8 cellular contexts compared by ENCODE assay signal in genomic region chr6:27867051-27867940, GRCh38. TPM values are rescaled to one million over a fixed set of nuclear protein-coding genes. Genes with fewer than 3 reads are reported as not detected.
DNase-seq lines count a peak whose midpoint lies in the region; ATAC-seq and TF ChIP-seq lines count a peak whose summit lies in the region.

No MANE protein-coding gene starts in this region.

- no peaks in the 10 kb centered on the region for H3K36me3 Mint-ChIP-seq in CD14-positive monocyte
- H3K36me3 Mint-ChIP-seq in brain = peaks cover 8% of the 10 kb centered on the region

- peak; percentile 58 for DNase-seq in CD14-positive monocyte (ENCODE audit: low spot score)
- DNase-seq in NB4 (ENCODE audit: low read depth) = peak; percentile 97
- peak; percentile 52 for DNase-seq in T-helper 9 cell
- peak; percentile 70 for DNase-seq in iPS-NIHi7 (ENCODE audit: extremely low spot score)
- DNase-seq in stimulated activated CD4-positive, alpha-beta T cell treated with anti-CD3 and anti-CD28 coated beads, Interleukin-12 subunit alpha, Interleukin-12 subunit beta, amount 100 ng/mL, for 24 hours (ENCODE audit: low read depth in 2 of 2) = peak; percentile 37 to 78
- DNase-seq in DMS79 treated with DMSO at 0.1 percent for 48 hours (lab: John Stamatoyannopoulos, UW) = no peak

- peak overlapping the region; percentile 97 to 98 for H3K4me3 Mint-ChIP-seq in CD14-positive monocyte
- peak overlapping the region; percentile 93 to 97 (median 94) for H3K4me3 Mint-ChIP-seq in brain

- intact Hi-C loops in CD14-positive monocyte (cut with micrococcal nuclease) = loop anchor here in 1 of 2 donors (2.0 kb wide), 2 partner anchors 26 to 28 kb away; a partner anchor contains a TSS

- ATAC-seq in GM21529 (IDR thresholded peaks at IDR 0.05; ENCODE audit: unreplicated experiment) = peak; percentile 26

- H3K4me3 ChIP-seq in NB4 (ENCODE audit: low read depth, low read length) = peak overlapping the region; percentile 70

- TF ChIP-seq CTCF in CD14-positive monocyte (IDR thresholded peaks at IDR 0.05) (no peak), NB4 (IDR thresholded peaks at IDR 0.05; ENCODE audit: low read depth, low read length) (no peak), brain (conservative IDR thresholded peaks at IDR 0.05) (no peak)

- H3K27ac Mint-ChIP-seq in CD14-positive monocyte (peak overlapping the region in 6 of 7 donors; percentile 30 to 97 (median 56)), brain (peak overlapping the region; percentile 77 to 96 (median 89))

- H3K9me3 Mint-ChIP-seq in CD14-positive monocyte (peaks cover 0 to 4% (median 0%) of the 10 kb centered on the region in 7 donors), brain (peaks cover 3 to 18% (median 14%) of the 10 kb centered on the region in 5 experiments)

- peak; percentile 99 for TF ChIP-seq POLR2A in NB4 (IDR thresholded peaks at IDR 0.05; ENCODE audit: extremely low read depth, insufficient read length)

- H3K4me1 Mint-ChIP-seq in CD14-positive monocyte = peaks cover 49% of the 10 kb centered on the region
- peaks cover 45% of the 10 kb centered on the region for H3K4me1 Mint-ChIP-seq in brain

- H3K27me3 Mint-ChIP-seq in CD14-positive monocyte (ENCODE audit: low read depth in 3 of 3) (peaks cover 0 to 6% (median 2%) of the 10 kb centered on the region in 3 donors), brain (peaks cover 21% of the 10 kb centered on the region)

RNA-seq across cellular contexts. Expression of gene OR2B2, which starts 44.9 kb away (rescaled TPM):
- polyA plus RNA-seq in CD14-positive monocyte = not detected
- not detected for polyA plus RNA-seq in brain (ENCODE audit: insufficient read depth, low read depth, low replicate concordance)
